Comparison of ENCODE assay signal across 28 cellular contexts in the genomic region with DNA sequence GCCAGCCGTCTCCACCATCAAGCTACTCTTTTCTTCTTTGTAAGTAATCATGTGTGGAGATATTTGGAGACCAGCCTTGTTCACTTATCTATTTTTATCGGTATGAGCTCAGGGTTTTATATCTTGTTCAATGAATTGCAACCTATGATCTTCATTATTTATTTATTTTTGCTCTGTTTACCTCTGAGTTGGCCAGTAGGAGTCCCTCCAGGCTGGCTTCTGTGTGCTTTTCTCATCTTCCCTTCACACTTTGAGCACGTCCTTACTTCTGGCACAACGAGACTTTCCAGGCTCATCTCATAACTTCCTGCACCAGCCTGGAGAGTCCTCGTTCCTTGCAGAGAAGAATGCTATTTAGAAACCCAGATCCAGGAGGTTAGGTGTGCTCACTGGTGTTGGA.
"Had no signal": no experiment of that assay in that cellular context is flagged by ENCODE, and none has a peak within 500 bp of the region (broad histone marks: within the 10 kb centered on the region; RNA-seq: fewer than 3 reads in every experiment).

No MANE protein-coding gene starts in this region.

- H3K4me3 ChIP-seq: body of pancreas, hepatocyte, left lung, lung, smooth muscle cell, stomach, suprapubic skin, tibial nerve had no signal

- H3K36me3 Mint-ChIP-seq: activated naive CD4-positive, alpha-beta T cell treated with anti-CD3 and anti-CD28 coated beads, Interleukin-2, amount 50 U/mL, for 24 hours; immature natural killer cell; naive B cell; stimulated activated memory B cell treated with anti-CD40 and anti-IgM and Interleukin-4, amounts not matched to agents 10 μg/mL and 1 μg/mL and 100 μg/mL, for 72 hours had no signal

- H3K27me3 Mint-ChIP-seq: activated CD4-positive, alpha-beta memory T cell treated with anti-CD3 and anti-CD28 coated beads, Interleukin-2, amount 10 ng/mL, durations not matched to agents 7 days and 5 days had no signal

- DNase-seq: activated CD4-positive, alpha-beta memory T cell treated with anti-CD3 and anti-CD28 coated beads, Interleukin-2, amount 10 ng/mL, durations not matched to agents 7 days and 5 days; activated CD4-positive, alpha-beta T cell treated with anti-CD3 and anti-CD28 coated beads for 48 hours; activated gamma-delta T cell treated with Interleukin-2 at 50 U/mL for 16 hours; activated T-cell treated with anti-CD3 and anti-CD28 coated beads for 4 hours; anterior cingulate cortex; body of pancreas; effector CD8-positive, alpha-beta T cell; glutamatergic neuron; immature natural killer cell; kidney glomerular epithelial cell; left lung; naive B cell; occipital lobe; posterior cingulate gyrus; stimulated activated CD4-positive, alpha-beta T cell treated with anti-CD3 and anti-CD28 coated beads, Interleukin-15, amount 100 ng/mL, for 24 hours; stomach; T1000 had no signal

- H3K36me3 ChIP-seq: left lung, stomach, suprapubic skin, tibial nerve had no signal

- H3K27ac ChIP-seq: body of pancreas, hepatocyte, left lung, stomach, suprapubic skin, tibial nerve had no signal

- H3K4me1 Mint-ChIP-seq: activated CD4-positive, alpha-beta memory T cell treated with anti-CD3 and anti-CD28 coated beads, Interleukin-2, amount 10 ng/mL, durations not matched to agents 7 days and 5 days; activated naive CD4-positive, alpha-beta T cell treated with anti-CD3 and anti-CD28 coated beads, Interleukin-2, amount 50 U/mL, for 24 hours; immature natural killer cell; naive B cell; stimulated activated memory B cell treated with anti-CD40 and anti-IgM and Interleukin-4, amounts not matched to agents 10 μg/mL and 1 μg/mL and 100 μg/mL, for 72 hours had no signal

- H3K4me3 Mint-ChIP-seq: activated CD4-positive, alpha-beta memory T cell treated with anti-CD3 and anti-CD28 coated beads, Interleukin-2, amount 10 ng/mL, durations not matched to agents 7 days and 5 days; activated naive CD4-positive, alpha-beta T cell treated with anti-CD3 and anti-CD28 coated beads, Interleukin-2, amount 50 U/mL, for 24 hours; activated T-helper 1 cell treated with anti-CD3 and anti-CD28 coated beads, Interleukin-12 subunit alpha, Interleukin-12 subunit beta, Interleukin-2, Interleukin-4 antibody, amounts not matched to agents 30 ng/mL and 10 ng/mL and 1 ng/mL, durations not matched to agents 14 hours and 24 hours and 36 hours; dendritic cell treated with granulocyte-macrophage colony-stimulating factor and Interleukin-4, amounts not matched to agents 40 ng/mL and 50 ng/mL, for 4 days; immature natural killer cell; naive B cell; stimulated activated memory B cell treated with anti-CD40 and anti-IgM and Interleukin-4, amounts not matched to agents 10 μg/mL and 1 μg/mL and 100 μg/mL, for 72 hours had no signal

- H3K27me3 ChIP-seq: body of pancreas, tibial nerve had no signal

- ATAC-seq: body of pancreas; esophagus mucosa; left lung; sciatic nerve; stimulated activated memory B cell treated with anti-CD40 and anti-IgM and Interleukin-4, amounts not matched to agents 10 μg/mL and 1 μg/mL and 100 μg/mL, for 72 hours had no signal

- H3K9me3 Mint-ChIP-seq: activated CD4-positive, alpha-beta memory T cell treated with anti-CD3 and anti-CD28 coated beads, Interleukin-2, amount 10 ng/mL, durations not matched to agents 7 days and 5 days; activated naive CD4-positive, alpha-beta T cell treated with anti-CD3 and anti-CD28 coated beads, Interleukin-2, amount 50 U/mL, for 24 hours; activated T-helper 1 cell treated with anti-CD3 and anti-CD28 coated beads, Interleukin-12 subunit alpha, Interleukin-12 subunit beta, Interleukin-2, Interleukin-4 antibody, amounts not matched to agents 30 ng/mL and 10 ng/mL and 1 ng/mL, durations not matched to agents 14 hours and 24 hours and 36 hours had no signal

- H3K27ac Mint-ChIP-seq: activated CD4-positive, alpha-beta memory T cell treated with anti-CD3 and anti-CD28 coated beads, Interleukin-2, amount 10 ng/mL, durations not matched to agents 7 days and 5 days; activated naive CD4-positive, alpha-beta T cell treated with anti-CD3 and anti-CD28 coated beads, Interleukin-2, amount 50 U/mL, for 24 hours; activated T-helper 1 cell treated with anti-CD3 and anti-CD28 coated beads, Interleukin-12 subunit alpha, Interleukin-12 subunit beta, Interleukin-2, Interleukin-4 antibody, amounts not matched to agents 30 ng/mL and 10 ng/mL and 1 ng/mL, durations not matched to agents 14 hours and 24 hours and 36 hours; dendritic cell treated with granulocyte-macrophage colony-stimulating factor and Interleukin-4, amounts not matched to agents 40 ng/mL and 50 ng/mL, for 4 days; immature natural killer cell; naive B cell; stimulated activated memory B cell treated with anti-CD40 and anti-IgM and Interleukin-4, amounts not matched to agents 10 μg/mL and 1 μg/mL and 100 μg/mL, for 72 hours had no signal
